In genomic region chr9:112717669-112718331, GRCh38 we compare ENCODE assay signal across 8 cellular contexts. TPM values are rescaled to one million over a fixed set of nuclear protein-coding genes. Genes with fewer than 3 reads are reported as not detected.
DNase-seq lines count a peak whose midpoint lies in the region; ATAC-seq and TF ChIP-seq lines count a peak whose summit lies in the region.

INIP (minus strand) TSS chr9:112718117; CDS start chr9:112716485, 1,632 bp downstream.

- H3K4me3 ChIP-seq in GM12865 (ENCODE audit: low read depth, low read length) = peak within 1 kb of the TSS; percentile 88
- peak within 1 kb of the TSS; percentile 96 for H3K4me3 ChIP-seq in parathyroid adenoma (ENCODE audit: low read depth, low read length)
- peak within 1 kb of the TSS; percentile 61 to 90 (median 78) for H3K4me3 ChIP-seq in tibial nerve

- no peaks in the 10 kb centered on the region for H3K36me3 ChIP-seq in parathyroid adenoma (ENCODE audit: control insufficient read depth, insufficient read depth, low read length)
- peaks cover 0 to 16% (median 0%) of the 10 kb centered on the region in 3 donors for H3K36me3 ChIP-seq in tibial nerve

- ATAC-seq in HG02642 (IDR thresholded peaks at IDR 0.05; ENCODE audit: poor library complexity, unreplicated experiment) (peak; percentile 98), Right ventricle myocardium superior (ENCODE audit: poor library complexity) (peak; percentile 99)

- H3K27me3 ChIP-seq in parathyroid adenoma (ENCODE audit: control insufficient read depth, insufficient read depth, low read length) (no peaks in the 10 kb centered on the region), tibial nerve (no peaks in the 10 kb centered on the region)

- H3K27me3 Mint-ChIP-seq in activated naive CD8-positive, alpha-beta T cell treated with anti-CD3 and anti-CD28 coated beads for 36 hours = no peaks in the 10 kb centered on the region

- H3K9ac ChIP-seq in parathyroid adenoma = no peak within 1 kb of the TSS

- peaks cover 10% of the 10 kb centered on the region for H3K36me3 Mint-ChIP-seq in activated naive CD8-positive, alpha-beta T cell treated with anti-CD3 and anti-CD28 coated beads for 36 hours

- WGBS in tibial nerve, 2 donors = 0 to 1% methylated on average over 43 to 46 of the region's 51 CpGs

- TF ChIP-seq POLR2A in tibial nerve (IDR thresholded peaks at IDR 0.05) = peak; percentile 64 to 87

- peak within 1 kb of the TSS; percentile 85 for H2AFZ ChIP-seq in parathyroid adenoma

- H3K9me3 ChIP-seq in parathyroid adenoma (ENCODE audit: control insufficient read depth, low read length) = no peaks in the 10 kb centered on the region
- peaks cover 0 to 7% (median 2%) of the 10 kb centered on the region in 4 donors for H3K9me3 ChIP-seq in tibial nerve

- TF ChIP-seq EP300 in tibial nerve (IDR thresholded peaks at IDR 0.05) = peak; percentile 89 to 96

- peak within 1 kb of the TSS; percentile 97 for H3K27ac Mint-ChIP-seq in activated naive CD8-positive, alpha-beta T cell treated with anti-CD3 and anti-CD28 coated beads for 36 hours

- TF ChIP-seq CTCF in GM12865 (IDR thresholded peaks at IDR 0.05; ENCODE audit: insufficient read depth, low read depth, low read length, missing control alignments) (peak; percentile 26), parathyroid adenoma (IDR thresholded peaks at IDR 0.05) (no peak), tibial nerve (IDR thresholded peaks at IDR 0.05) (peak in 2 of 5 experiments; percentile 37 to 38)

- DNase-seq in GM12865 (ENCODE audit: low read depth) = peak; percentile 98
- DNase-seq in NCI-H1105 (lab: John Stamatoyannopoulos, UW) = peak; percentile 97
- peak; percentile 61 for DNase-seq in SKM-1 treated with dmso at 0.1 percent for 144 hours (lab: John Stamatoyannopoulos, UW; ENCODE audit: unreplicated experiment)
- peak; percentile 99 for DNase-seq in activated naive CD8-positive, alpha-beta T cell treated with anti-CD3 and anti-CD28 coated beads for 36 hours
- peak; percentile 97 for DNase-seq in Right ventricle myocardium superior
- peak; percentile 84 to 87 for DNase-seq in tibial nerve (ENCODE audit: low spot score in 2 of 2)

- H3K27ac ChIP-seq in parathyroid adenoma (peak within 1 kb of the TSS; percentile 77), tibial nerve (peak within 1 kb of the TSS; percentile 75 to 95 (median 94))

- no peaks in the 10 kb centered on the region for H3K79me2 ChIP-seq in parathyroid adenoma

- peaks cover 25% of the 10 kb centered on the region for H3K4me1 Mint-ChIP-seq in activated naive CD8-positive, alpha-beta T cell treated with anti-CD3 and anti-CD28 coated beads for 36 hours

- H3K4me2 ChIP-seq in parathyroid adenoma (ENCODE audit: low read length) = peak within 1 kb of the TSS; percentile 84

- no peaks in the 10 kb centered on the region for H3K4me1 ChIP-seq in parathyroid adenoma
- peaks cover 0 to 20% (median 11%) of the 10 kb centered on the region in 4 donors for H3K4me1 ChIP-seq in tibial nerve

- intact Hi-C loops in Right ventricle myocardium superior (cut with DNase I) = no loop called here

- H3K4me3 Mint-ChIP-seq in activated naive CD8-positive, alpha-beta T cell treated with anti-CD3 and anti-CD28 coated beads for 36 hours = peak within 1 kb of the TSS; percentile 99

- H3K9me3 Mint-ChIP-seq in activated naive CD8-positive, alpha-beta T cell treated with anti-CD3 and anti-CD28 coated beads for 36 hours = no peaks in the 10 kb centered on the region

RNA-seq across cellular contexts. Expression of gene INIP, which starts in this region (rescaled TPM):
- 10 to 100 TPM; 36.8 to 38.6 TPM for total RNA-seq in activated naive CD8-positive, alpha-beta T cell treated with anti-CD3 and anti-CD28 coated beads for 36 hours
- total RNA-seq in Right ventricle myocardium superior = 14.3 TPM
- total RNA-seq in tibial nerve = 10 to 100 TPM; 18.4 to 28.5 (median 24.9) TPM

Comparison
In these comparisons a context has a peak if more than half of its experiments do, and no peak if none do; other contexts are left out.
1. Peak in every context shown above with its lines: DNase-seq, ATAC-seq, H3K4me3 ChIP-seq and H3K27ac ChIP-seq.